ENCODE assay signal across 17 cellular contexts in the genomic region with DNA sequence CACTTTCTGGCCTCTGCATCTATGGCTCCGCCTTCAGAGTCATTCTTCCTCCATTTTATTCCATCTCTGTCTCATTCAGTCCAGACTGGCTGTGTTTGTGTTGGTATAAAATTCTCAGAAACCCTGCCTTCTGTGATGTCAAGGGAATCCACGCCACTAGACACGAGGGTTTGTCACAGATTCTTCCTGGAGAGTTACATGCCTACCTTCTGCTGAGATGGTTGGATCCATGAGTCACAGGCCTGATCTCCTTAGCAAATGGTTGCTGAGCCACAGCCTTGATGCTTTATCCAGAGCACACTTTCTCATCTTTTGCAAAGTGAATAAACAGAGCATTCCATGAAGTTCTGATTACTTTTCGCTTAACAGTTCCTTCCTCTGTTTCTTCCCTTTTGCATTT.
"Had no signal": no experiment of that assay in that cellular context is flagged by ENCODE, and none has a peak within 500 bp of the region (broad histone marks: within the 10 kb centered on the region; RNA-seq: fewer than 3 reads in every experiment).

No MANE protein-coding gene starts in this region.

- DNase-seq: activated CD8-positive, alpha-beta memory T cell treated with anti-CD3 and anti-CD28 coated beads, Interleukin-2, amount 10 ng/mL, durations not matched to agents 7 days and 5 days; activated effector memory CD4-positive, alpha-beta T cell treated with anti-CD3 and anti-CD28 coated beads, Interleukin-2, amount 50 U/mL, for 16 hours; activated T-cell treated with anti-CD3 and anti-CD28 coated beads, Interleukin-2, amount 50 U/mL, for 24 hours; amygdala; gastrocnemius medialis; left cardiac atrium; lower lobe of right lung; mucosa of descending colon; natural killer cell; occipital lobe; psoas muscle; sigmoid colon; stimulated activated CD4-positive, alpha-beta T cell treated with anti-CD3 and anti-CD28 coated beads, Interleukin-12 subunit alpha, Interleukin-12 subunit beta, amount 100 ng/mL, for 4 hours; stimulated activated naive CD4-positive, alpha-beta T cell treated with Interleukin-2 at 50 U/mL for 16 hours; trophoblast cell had no signal

- ATAC-seq: activated CD8-positive, alpha-beta memory T cell treated with anti-CD3 and anti-CD28 coated beads, Interleukin-2, amount 10 ng/mL, durations not matched to agents 7 days and 5 days; activated naive CD4-positive, alpha-beta T cell treated with anti-CD3 and anti-CD28 coated beads, Interleukin-2, amount 50 U/mL, for 72 hours; gastrocnemius medialis; left cardiac atrium; lower lobe of right lung; mucosa of descending colon; natural killer cell; psoas muscle had no signal

- H3K4me3 ChIP-seq: gastrocnemius medialis, hepatocyte, lower lobe of right lung, mucosa of descending colon, psoas muscle, sigmoid colon had no signal

- H3K9me3 ChIP-seq: gastrocnemius medialis, lower lobe of right lung, mucosa of descending colon, psoas muscle, sigmoid colon had no signal

- H3K4me1 ChIP-seq: gastrocnemius medialis, lower lobe of right lung, psoas muscle had no signal

- H3K27ac ChIP-seq: gastrocnemius medialis, hepatocyte, lower lobe of right lung, psoas muscle, sigmoid colon had no signal

- H3K27me3 ChIP-seq: gastrocnemius medialis, hepatocyte, sigmoid colon had no signal

- H3K36me3 ChIP-seq: gastrocnemius medialis, lower lobe of right lung, sigmoid colon had no signal
